In genomic region chr14:101835166-101835557, GRCh38 we compare ENCODE assay signal across 12 cellular contexts.
DNase-seq lines count a peak whose midpoint lies in the region; ATAC-seq and TF ChIP-seq lines count a peak whose summit lies in the region.
"Had no signal": no experiment of that assay in that cellular context is flagged by ENCODE, and none has a peak within 500 bp of the region (broad histone marks: within the 10 kb centered on the region; RNA-seq: fewer than 3 reads in every experiment).

No MANE protein-coding gene starts in this region.

- intact Hi-C loops in heart left ventricle (cut with DNase I), result no loop called here
- intact Hi-C loops in cardiac septum (cut with DNase I), result no loop called here
- intact Hi-C loops in posterior cingulate gyrus (cut with DNase I), result no loop called here
- intact Hi-C loops in activated T-helper 1 cell treated with anti-CD3 and anti-CD28 coated beads, Interleukin-12 subunit alpha, Interleukin-12 subunit beta, Interleukin-2, Interleukin-4 antibody, amounts not matched to agents 30 ng/mL and 10 ng/mL and 1 ng/mL, durations not matched to agents 14 hours and 24 hours and 36 hours (cut with micrococcal nuclease), result no loop called here

- no peaks in the 10 kb centered on the region for H3K9me3 Mint-ChIP-seq in chondrocyte (ENCODE audit: low read depth)
- H3K9me3 Mint-ChIP-seq in activated T-helper 1 cell treated with anti-CD3 and anti-CD28 coated beads, Interleukin-12 subunit alpha, Interleukin-12 subunit beta, Interleukin-2, Interleukin-4 antibody, amounts not matched to agents 30 ng/mL and 10 ng/mL and 1 ng/mL, durations not matched to agents 14 hours and 24 hours and 36 hours, result no peaks in the 10 kb centered on the region

- H3K36me3 ChIP-seq in heart left ventricle (peaks cover 0 to 35% (median 4%) of the 10 kb centered on the region in 9 donors), lung (ENCODE audit: control insufficient read depth in 2 of 2, insufficient read depth in 2 of 2, low read length in 2 of 2) (peaks cover 0 to 10% of the 10 kb centered on the region in 2 donors)

- TF ChIP-seq POLR2A in heart left ventricle (IDR thresholded peaks at IDR 0.05), result no peak

- no peaks in the 10 kb centered on the region for H3K36me3 Mint-ChIP-seq in chondrocyte (ENCODE audit: low read depth)
- peaks cover 16% of the 10 kb centered on the region for H3K36me3 Mint-ChIP-seq in activated T-helper 1 cell treated with anti-CD3 and anti-CD28 coated beads, Interleukin-12 subunit alpha, Interleukin-12 subunit beta, Interleukin-2, Interleukin-4 antibody, amounts not matched to agents 30 ng/mL and 10 ng/mL and 1 ng/mL, durations not matched to agents 14 hours and 24 hours and 36 hours (ENCODE audit: low read depth)

- no peaks in the 10 kb centered on the region for H3K27me3 Mint-ChIP-seq in chondrocyte (ENCODE audit: low read depth)
- H3K27me3 Mint-ChIP-seq in activated T-helper 1 cell treated with anti-CD3 and anti-CD28 coated beads, Interleukin-12 subunit alpha, Interleukin-12 subunit beta, Interleukin-2, Interleukin-4 antibody, amounts not matched to agents 30 ng/mL and 10 ng/mL and 1 ng/mL, durations not matched to agents 14 hours and 24 hours and 36 hours (ENCODE audit: insufficient read depth), result no peaks in the 10 kb centered on the region

- peaks cover 41% of the 10 kb centered on the region for H3K4me1 Mint-ChIP-seq in chondrocyte (ENCODE audit: low read depth)
- peaks cover 50% of the 10 kb centered on the region for H3K4me1 Mint-ChIP-seq in activated T-helper 1 cell treated with anti-CD3 and anti-CD28 coated beads, Interleukin-12 subunit alpha, Interleukin-12 subunit beta, Interleukin-2, Interleukin-4 antibody, amounts not matched to agents 30 ng/mL and 10 ng/mL and 1 ng/mL, durations not matched to agents 14 hours and 24 hours and 36 hours (ENCODE audit: low read depth)

- H3K27me3 ChIP-seq in heart left ventricle, result no peaks in the 10 kb centered on the region
- H3K27me3 ChIP-seq in lung (ENCODE audit: control insufficient read depth, insufficient read depth), result no peaks in the 10 kb centered on the region

- peaks cover 0 to 95% (median 81%) of the 10 kb centered on the region in 12 donors for H3K4me1 ChIP-seq in heart left ventricle
- peaks cover 13 to 32% of the 10 kb centered on the region in 2 donors for H3K4me1 ChIP-seq in lung (ENCODE audit: control insufficient read depth in 2 of 2, insufficient read depth in 2 of 2, low read length in 2 of 2)

- H3K4me3 ChIP-seq in heart left ventricle, result no peak overlapping the region
- H3K4me3 ChIP-seq in lung, result no peak overlapping the region

- no peak for DNase-seq in heart left ventricle
- DNase-seq in cardiac septum (ENCODE audit: low spot score), result no peak
- no peak for DNase-seq in chondrocyte (ENCODE audit: low spot score)
- no peak for DNase-seq in lung (ENCODE audit: low spot score)
- no peak for DNase-seq in GM19238 (ENCODE audit: insufficient read length, low spot score)
- no peak for DNase-seq in posterior cingulate gyrus
- DNase-seq in activated T-helper 1 cell treated with anti-CD3 and anti-CD28 coated beads, Interleukin-12 subunit alpha, Interleukin-12 subunit beta, Interleukin-2, Interleukin-4 antibody, amounts not matched to agents 30 ng/mL and 10 ng/mL and 1 ng/mL, durations not matched to agents 14 hours and 24 hours and 36 hours (ENCODE audit: low spot score), result no peak
- DNase-seq in AG08395 (ENCODE audit: low spot score), result no peak
- DNase-seq: erythroblast, NCI-H2081, small intestine had no signal

- 28 to 49% (median 41%) methylated on average over 4 of the region's 4 CpGs for WGBS in heart left ventricle, 4 donors
- 66 to 77% methylated on average over 4 of the region's 4 CpGs for WGBS in lung, 2 donors

- H3K27ac Mint-ChIP-seq in chondrocyte (ENCODE audit: unreplicated experiment), result peak overlapping the region; percentile 74
- H3K27ac Mint-ChIP-seq in activated T-helper 1 cell treated with anti-CD3 and anti-CD28 coated beads, Interleukin-12 subunit alpha, Interleukin-12 subunit beta, Interleukin-2, Interleukin-4 antibody, amounts not matched to agents 30 ng/mL and 10 ng/mL and 1 ng/mL, durations not matched to agents 14 hours and 24 hours and 36 hours, result no peak overlapping the region

- H3K4me3 Mint-ChIP-seq in chondrocyte (ENCODE audit: unreplicated experiment), result no peak overlapping the region
- H3K4me3 Mint-ChIP-seq in activated T-helper 1 cell treated with anti-CD3 and anti-CD28 coated beads, Interleukin-12 subunit alpha, Interleukin-12 subunit beta, Interleukin-2, Interleukin-4 antibody, amounts not matched to agents 30 ng/mL and 10 ng/mL and 1 ng/mL, durations not matched to agents 14 hours and 24 hours and 36 hours, result no peak overlapping the region

- peak in 3 of 4 donors; percentile 24 to 30 (median 27) for ATAC-seq in heart left ventricle
- ATAC-seq in lung (ENCODE audit: insufficient read depth, low FRiP score), result no peak
- ATAC-seq: Panc1 had no signal

- no peak for TF ChIP-seq CTCF in heart left ventricle (IDR thresholded peaks at IDR 0.05)
- TF ChIP-seq CTCF in chondrocyte (IDR thresholded peaks at IDR 0.05), result no peak
- TF ChIP-seq CTCF in lung (IDR thresholded peaks at IDR 0.05; ENCODE audit: control extremely low read depth, extremely low read depth), result no peak

- peak overlapping the region in 11 of 12 donors; percentile 26 to 85 (median 72) for H3K27ac ChIP-seq in heart left ventricle
- peak overlapping the region; percentile 9 to 82 for H3K27ac ChIP-seq in lung (ENCODE audit: low read depth in 1 of 2, low read length in 1 of 2)

- H3K9me3 ChIP-seq in heart left ventricle (no peaks in the 10 kb centered on the region), lung (ENCODE audit: control insufficient read depth in 2 of 2, insufficient read depth in 1 of 2, low read length in 1 of 2) (no peaks in the 10 kb centered on the region)
